Comparison of ENCODE assay signal across 8 cellular contexts in genomic region chr5:138463335-138464017, GRCh38. TPM values are rescaled to one million over a fixed set of nuclear protein-coding genes. Genes with fewer than 3 reads are reported as not detected.
DNase-seq lines count a peak whose midpoint lies in the region; ATAC-seq and TF ChIP-seq lines count a peak whose summit lies in the region.

No MANE protein-coding gene starts in this region.

- DNase-seq in Panc1 (ENCODE audit: low read depth, low spot score) (no peak), GF-D8 (lab: John Stamatoyannopoulos, UW) (no peak)
- DNase-seq in natural killer cell treated with Interleukin-12 subunit alpha and Interleukin-12 subunit beta and Interleukin-15 and Interleukin-18, amount 100 ng/mL, for 72 hours (ENCODE audit: low spot score) = no peak
- DNase-seq in central memory CD4-positive, alpha-beta T cell = no peak

- BruUV-seq in Panc1 (replicated peaks; lab: Mats Ljungman, UMichigan) = TSS peak; percentile 95

- peak overlapping the region; percentile 97 for H3K27ac ChIP-seq in Panc1 (ENCODE audit: low read length)

- H3K36me3 Mint-ChIP-seq in natural killer cell treated with Interleukin-12 subunit alpha and Interleukin-12 subunit beta and Interleukin-15 and Interleukin-18, amount 100 ng/mL, for 72 hours = no peaks in the 10 kb centered on the region

- peak overlapping the region; percentile 65; the same call in 1 of the 2 replicates for H3K4me3 ChIP-seq in GM08714 (ENCODE audit: low read length)
- H3K4me3 ChIP-seq in Panc1 (ENCODE audit: low read depth in 2 of 2, low read length in 2 of 2) = peak overlapping the region; percentile 81 to 87
- H3K4me3 ChIP-seq in endocrine pancreas (ENCODE audit: control insufficient read depth, insufficient read depth, low read length) = peak overlapping the region; percentile 32

- ATAC-seq in Panc1 = no peak
- no peak for ATAC-seq in natural killer cell treated with Interleukin-12 subunit alpha and Interleukin-12 subunit beta and Interleukin-15 and Interleukin-18, amount 100 ng/mL, for 72 hours
- ATAC-seq in GM21423 (IDR thresholded peaks at IDR 0.05; ENCODE audit: unreplicated experiment) = no peak
- ATAC-seq in HG02642 (IDR thresholded peaks at IDR 0.05; ENCODE audit: poor library complexity, unreplicated experiment) = no peak

- H3K27ac Mint-ChIP-seq in natural killer cell treated with Interleukin-12 subunit alpha and Interleukin-12 subunit beta and Interleukin-15 and Interleukin-18, amount 100 ng/mL, for 72 hours = peak overlapping the region; percentile 79 to 85

- peaks cover 36 to 41% of the 10 kb centered on the region in 2 donors for H3K4me1 Mint-ChIP-seq in natural killer cell treated with Interleukin-12 subunit alpha and Interleukin-12 subunit beta and Interleukin-15 and Interleukin-18, amount 100 ng/mL, for 72 hours (ENCODE audit: low read depth in 2 of 2)

- POLR2A ChIA-PET in Panc1 (lab: Charles Lee) = interaction anchor here (0.7 to 1.0 kb wide), 3 partner anchors 8 to 639 kb away, joined by 4 to 14 read pairs (median 7); no protein-coding TSS in a partner anchor

- H3K9me3 Mint-ChIP-seq in natural killer cell treated with Interleukin-12 subunit alpha and Interleukin-12 subunit beta and Interleukin-15 and Interleukin-18, amount 100 ng/mL, for 72 hours = no peaks in the 10 kb centered on the region

- H3K27me3 Mint-ChIP-seq in natural killer cell treated with Interleukin-12 subunit alpha and Interleukin-12 subunit beta and Interleukin-15 and Interleukin-18, amount 100 ng/mL, for 72 hours = no peaks in the 10 kb centered on the region

- intact Hi-C loops in Panc1 (cut with micrococcal nuclease; ENCODE audit: unreplicated experiment) = no loop called here

- CTCF ChIA-PET in Panc1 (lab: Charles Lee) = no interaction called here

- no peak for TF ChIP-seq CTCF in Panc1 (IDR thresholded peaks at IDR 0.05)

- in situ Hi-C loops in Panc1 (cut with HindIII; ENCODE audit: low pct_unique_long_range_greater_than_20kb, low sequenced_read_pairs) = no loop called here

- peak overlapping the region; percentile 78 for H3K9ac ChIP-seq in endocrine pancreas (ENCODE audit: control insufficient read depth, insufficient read depth, low read length)

- peaks cover 5% of the 10 kb centered on the region; the same call in 1 of the 2 replicates for H3K4me1 ChIP-seq in Panc1 (ENCODE audit: control insufficient read depth, insufficient read depth, low read length)
- no peaks in the 10 kb centered on the region for H3K4me1 ChIP-seq in endocrine pancreas (ENCODE audit: control insufficient read depth, insufficient read depth, low read length)

- H3K9me3 ChIP-seq in Panc1 (ENCODE audit: control insufficient read depth, insufficient read depth, low read depth, low read length) (no peaks in the 10 kb centered on the region), endocrine pancreas (ENCODE audit: control insufficient read depth, low read length) (no peaks in the 10 kb centered on the region)

- no peaks in the 10 kb centered on the region for H3K36me3 ChIP-seq in Panc1 (ENCODE audit: control insufficient read depth, insufficient read depth, low read length)
- H3K36me3 ChIP-seq in endocrine pancreas (ENCODE audit: control insufficient read depth, insufficient read depth, low read length) = peaks cover 12% of the 10 kb centered on the region

- peak overlapping the region; percentile 86 for H3K4me3 Mint-ChIP-seq in natural killer cell treated with Interleukin-12 subunit alpha and Interleukin-12 subunit beta and Interleukin-15 and Interleukin-18, amount 100 ng/mL, for 72 hours

- H3K27me3 ChIP-seq in Panc1 (ENCODE audit: control insufficient read depth, insufficient read depth, low read length) (no peaks in the 10 kb centered on the region), endocrine pancreas (ENCODE audit: control insufficient read depth, insufficient read depth, low read length) (no peaks in the 10 kb centered on the region)

RNA-seq across cellular contexts. Expression of gene EGR1, which starts 1.8 kb away (rescaled TPM):
- 12.0 TPM for total RNA-seq in Panc1 (2021; ENCODE audit: unreplicated experiment)
- 14.0 TPM for polyA plus RNA-seq in Panc1 (2012; ENCODE audit: insufficient read length)
- total RNA-seq in natural killer cell treated with Interleukin-12 subunit alpha and Interleukin-12 subunit beta and Interleukin-15 and Interleukin-18, amount 100 ng/mL, for 72 hours = 10 to 100 TPM in 1 of 2 donors, 1 to 10 TPM in 1; 8.5 to 11.2 TPM

RNA-seq across cellular contexts. Expression of gene REEP2, which starts 24.6 kb away (rescaled TPM):
- 6.5 TPM for total RNA-seq in Panc1 (2021; ENCODE audit: unreplicated experiment)
- 13.3 TPM for polyA plus RNA-seq in Panc1 (2012; ENCODE audit: insufficient read length)
- under 1 TPM in 1 of 2 donors, not detected in 1; 0.75 TPM for total RNA-seq in natural killer cell treated with Interleukin-12 subunit alpha and Interleukin-12 subunit beta and Interleukin-15 and Interleukin-18, amount 100 ng/mL, for 72 hours

Comparison
In these comparisons a context has a peak if more than half of its experiments do, and no peak if none do; other contexts are left out.
1. H3K4me3 ChIP-seq: peak in every context shown above with its lines; median percentile 84 in Panc1; 65 in GM08714; 32 in endocrine pancreas.